Comparison of ENCODE assay signal across 22 cellular contexts in the genomic region with DNA sequence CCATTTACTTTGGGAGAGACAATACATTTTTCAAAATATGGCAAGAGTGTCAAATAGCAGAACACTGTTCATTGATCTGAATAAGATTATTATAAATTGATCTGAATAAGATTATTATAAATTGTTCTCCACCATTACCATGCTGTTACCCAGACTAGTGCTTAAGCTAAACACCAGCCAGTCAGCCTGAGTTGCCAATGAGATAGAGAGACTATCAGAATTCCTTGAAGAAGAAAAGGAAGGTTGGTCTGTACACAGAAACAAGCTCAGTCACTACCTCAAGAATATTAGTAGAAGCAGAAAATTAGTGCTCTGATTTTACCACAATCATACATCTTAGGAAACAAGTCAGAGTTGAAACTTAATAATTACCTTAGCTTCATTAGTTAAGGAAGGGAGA.
A peak's percentile ranks its signal among the peaks of the same experiment; 100 is the strongest.
DNase-seq lines count a peak whose midpoint lies in the region; ATAC-seq and TF ChIP-seq lines count a peak whose summit lies in the region.
"Had no signal": no experiment of that assay in that cellular context is flagged by ENCODE, and none has a peak within 500 bp of the region (broad histone marks: within the 10 kb centered on the region; RNA-seq: fewer than 3 reads in every experiment).

No MANE protein-coding gene starts in this region.

- TF ChIP-seq CTCF in IMR-90 (conservative IDR thresholded peaks at IDR 0.05; ENCODE audit: low read depth, low read length): no peak
- no peak for TF ChIP-seq CTCF in foreskin keratinocyte (conservative IDR thresholded peaks at IDR 0.05)
- no peak for TF ChIP-seq CTCF in smooth muscle cell (IDR thresholded peaks at IDR 0.05; ENCODE audit: borderline replicate concordance, insufficient read depth, poor library complexity, severe bottlenecking)
- no peak for TF ChIP-seq CTCF in lower lobe of right lung (IDR thresholded peaks at IDR 0.05)

- no peak overlapping the region for H3K4me3 ChIP-seq in IMR-90 (ENCODE audit: insufficient read depth, low read depth, low read length)
- peak overlapping the region; percentile 66 for H3K4me3 ChIP-seq in adipocyte (ENCODE audit: low read length)
- no peak overlapping the region for H3K4me3 ChIP-seq in smooth muscle cell
- no peak overlapping the region for H3K4me3 ChIP-seq in lower lobe of right lung
- H3K4me3 ChIP-seq in mesendoderm (ENCODE audit: low read length): no peak overlapping the region
- H3K4me3 ChIP-seq: ascending aorta, left lung, MG63, ovary, thoracic aorta, vagina had no signal

- ATAC-seq in IMR-90 (ENCODE audit: low read depth) (peak; percentile 50), foreskin keratinocyte (no peak), lower lobe of right lung (no peak)
- ATAC-seq: activated naive CD4-positive, alpha-beta T cell treated with anti-CD3 and anti-CD28 coated beads, Interleukin-2, amount 50 U/mL, for 72 hours; HCT116; left lung; natural killer cell; stimulated activated naive CD8-positive, alpha-beta T cell treated with anti-CD3 and anti-CD28 coated beads, Interleukin-15, Interleukin-2, amounts not matched to agents 100 U/mL and 50 U/mL, for 24 hours had no signal

- H4K20me1 ChIP-seq in IMR-90 (ENCODE audit: insufficient read depth, low read length): no peaks in the 10 kb centered on the region
- no peaks in the 10 kb centered on the region for H4K20me1 ChIP-seq in smooth muscle cell (ENCODE audit: low read depth)

- H3K4me2 ChIP-seq in IMR-90 (ENCODE audit: low read depth, low read length): peak overlapping the region; percentile 79; the same call in 1 of the 2 replicates
- peak overlapping the region; percentile 10 for H3K4me2 ChIP-seq in smooth muscle cell
- no peak overlapping the region for H3K4me2 ChIP-seq in mesendoderm (ENCODE audit: low read length)

- BruUV-seq in IMR-90 (replicated peaks; lab: Mats Ljungman, UMichigan): no TSS peak

- in situ Hi-C loops in IMR-90 (cut with MboI; ENCODE audit: low sequenced_read_pairs): no loop called here

- H2BK5ac ChIP-seq in IMR-90 (ENCODE audit: low read depth, low read length, poor library complexity, severe bottlenecking) (peak overlapping the region; percentile 87), mesendoderm (ENCODE audit: low read length) (no peak overlapping the region)

- peak overlapping the region; percentile 66; the same call in 1 of the 2 replicates for H3K4ac ChIP-seq in IMR-90 (ENCODE audit: low read depth, low read length)
- H3K4ac ChIP-seq in mesendoderm (ENCODE audit: low read depth, low read length): no peak overlapping the region

- dilution Hi-C loops in IMR-90 (cut with HindIII; ENCODE audit: low sequenced_read_pairs, unreplicated experiment): no loop called here

- H3F3A ChIP-seq in smooth muscle cell (ENCODE audit: low read depth): no peaks in the 10 kb centered on the region

- H3K56ac ChIP-seq in IMR-90 (ENCODE audit: extremely low read depth, insufficient read depth, low read length) (peak overlapping the region; percentile 84; the same call in 1 of the 2 replicates), mesendoderm (ENCODE audit: low read length) (no peak overlapping the region)

- H3K79me1 ChIP-seq in IMR-90 (ENCODE audit: low read depth in 1 of 2, low read length in 2 of 2) (no peaks in the 10 kb centered on the region), mesendoderm (ENCODE audit: low read length) (no peaks in the 10 kb centered on the region)

- H4K5ac ChIP-seq in IMR-90 (ENCODE audit: low read depth, low read length) (peak overlapping the region; percentile 84; the same call in 1 of the 2 replicates), mesendoderm (ENCODE audit: low read length) (no peak overlapping the region)

- H3K4me1 ChIP-seq in IMR-90 (ENCODE audit: control insufficient read depth, insufficient read depth, low read length) (peaks cover 6% of the 10 kb centered on the region), adipocyte (ENCODE audit: control insufficient read depth, insufficient read depth, low read length) (peaks cover 35% of the 10 kb centered on the region), foreskin keratinocyte (no peaks in the 10 kb centered on the region), smooth muscle cell (ENCODE audit: low read depth) (no peaks in the 10 kb centered on the region), lower lobe of right lung (no peaks in the 10 kb centered on the region), mesendoderm (ENCODE audit: control insufficient read depth, low read depth, low read length) (no peaks in the 10 kb centered on the region)
- H3K4me1 ChIP-seq: ascending aorta, left lung, vagina had no signal

- CTCF ChIA-PET in IMR-90 (lab: Yijun Ruan, JAX): interaction anchor here (1.5 to 2.6 kb wide), 2 partner anchors 14 to 293 kb away, joined by 3 to 11 read pairs; no protein-coding TSS in a partner anchor

- intact Hi-C loops in IMR-90 (cut with micrococcal nuclease): no loop called here
- intact Hi-C loops in lower lobe of right lung (cut with DNase I): no loop called here

- TF ChIP-seq POLR2A in IMR-90 (IDR thresholded peaks at IDR 0.05; ENCODE audit: low read depth, low read length): no peak

- H2BK15ac ChIP-seq in IMR-90 (ENCODE audit: low read depth, low read length) (0 out of 3 replicates have a peak overlapping the region, but pooled peaks have one; percentile 26), mesendoderm (replicated peaks; ENCODE audit: low read depth) (no peak overlapping the region)

- H3K27me3 ChIP-seq in IMR-90 (ENCODE audit: control insufficient read depth, insufficient read depth, low read length): no peaks in the 10 kb centered on the region
- H3K27me3 ChIP-seq in adipocyte (replicated peaks; ENCODE audit: control insufficient read depth, insufficient read depth, low read length): no peaks in the 10 kb centered on the region
- H3K27me3 ChIP-seq in foreskin keratinocyte: no peaks in the 10 kb centered on the region
- no peaks in the 10 kb centered on the region for H3K27me3 ChIP-seq in smooth muscle cell (ENCODE audit: low read depth)
- H3K27me3 ChIP-seq in lower lobe of right lung (ENCODE audit: low read depth): no peaks in the 10 kb centered on the region
- H3K27me3 ChIP-seq in mesendoderm (ENCODE audit: insufficient read depth, low read length, poor library complexity): no peaks in the 10 kb centered on the region
- H3K27me3 ChIP-seq: ascending aorta, left lung, MG63, ovary, vagina had no signal

- no peaks in the 10 kb centered on the region for H3K36me3 ChIP-seq in IMR-90 (ENCODE audit: control insufficient read depth, insufficient read depth, low read length)
- H3K36me3 ChIP-seq in adipocyte (ENCODE audit: control insufficient read depth, insufficient read depth, low read length, severe bottlenecking): no peaks in the 10 kb centered on the region
- H3K36me3 ChIP-seq in smooth muscle cell (ENCODE audit: low read depth): no peaks in the 10 kb centered on the region
- H3K36me3 ChIP-seq in lower lobe of right lung: no peaks in the 10 kb centered on the region
- H3K36me3 ChIP-seq in mesendoderm (ENCODE audit: control insufficient read depth, insufficient read depth, low read length): no peaks in the 10 kb centered on the region
- H3K36me3 ChIP-seq: ascending aorta, left lung, MG63, ovary, thoracic aorta, vagina, WERI-Rb-1 had no signal

- H2BK20ac ChIP-seq in IMR-90 (ENCODE audit: low read depth, low read length): peak overlapping the region; percentile 87

- peak overlapping the region; percentile 4; the same call in 1 of the 2 replicates for H3K23ac ChIP-seq in IMR-90 (ENCODE audit: low read depth, low read length)
- H3K23ac ChIP-seq in mesendoderm (ENCODE audit: low read length): no peak overlapping the region

- H3K9me3 ChIP-seq in IMR-90 (ENCODE audit: control insufficient read depth, insufficient read depth, low read length) (no peaks in the 10 kb centered on the region), adipocyte (ENCODE audit: control insufficient read depth, low read length) (no peaks in the 10 kb centered on the region), smooth muscle cell (replicated peaks; ENCODE audit: low read depth) (no peaks in the 10 kb centered on the region), lower lobe of right lung (no peaks in the 10 kb centered on the region)
- H3K9me3 ChIP-seq: ascending aorta, left lung, MG63, ovary, thoracic aorta, vagina had no signal

- H2AFZ ChIP-seq in IMR-90 (replicated peaks; ENCODE audit: low read length, poor library complexity) (no peak overlapping the region), smooth muscle cell (ENCODE audit: low read depth) (no peak overlapping the region)

- H3K9ac ChIP-seq in IMR-90 (ENCODE audit: low read depth, low read length) (peak overlapping the region; percentile 23; the same call in 1 of the 2 replicates), adipocyte (ENCODE audit: low read length) (peak overlapping the region; percentile 74), smooth muscle cell (ENCODE audit: low read depth) (no peak overlapping the region), mesendoderm (ENCODE audit: low read length) (no peak overlapping the region)

- peak overlapping the region; percentile 96; the same call in 1 of the 2 replicates for H3K18ac ChIP-seq in IMR-90 (ENCODE audit: low read depth, low read length)
- H3K18ac ChIP-seq in mesendoderm (ENCODE audit: low read length): no peak overlapping the region

- H3K27ac ChIP-seq in IMR-90 (ENCODE audit: insufficient read depth, low read length) (no peak overlapping the region; the same call in 1 of the 2 replicates), foreskin keratinocyte (peak overlapping the region; percentile 48), smooth muscle cell (ENCODE audit: low read depth) (no peak overlapping the region), lower lobe of right lung (no peak overlapping the region), mesendoderm (ENCODE audit: low read depth, low read length) (no peak overlapping the region)
- H3K27ac ChIP-seq: ascending aorta, left lung, ovary, thoracic aorta, vagina, WERI-Rb-1 had no signal

- peak overlapping the region; percentile 79 for H4K91ac ChIP-seq in IMR-90 (ENCODE audit: insufficient read depth, low read depth, low read length)

- H3K9me1 ChIP-seq in IMR-90 (ENCODE audit: insufficient read depth, low read length): peaks cover 2% of the 10 kb centered on the region; the same call in 1 of the 2 replicates

- H4K8ac ChIP-seq in IMR-90 (ENCODE audit: low read depth in 2 of 2, low read length in 2 of 2) (peak overlapping the region; percentile 57 to 76; a peak in 3 of 4 replicates), mesendoderm (ENCODE audit: low read depth, low read length) (no peak overlapping the region)

- H2BK120ac ChIP-seq in IMR-90 (ENCODE audit: low read depth, low read length) (peak overlapping the region; percentile 82), mesendoderm (ENCODE audit: low read depth, low read length) (no peak overlapping the region)

- DNase-seq in IMR-90 (no peak), adipocyte (ENCODE audit: low read depth) (peak; percentile 20), foreskin keratinocyte (no peak), smooth muscle cell (lab: John Stamatoyannopoulos, UW; ENCODE audit: unreplicated experiment) (no peak), lower lobe of right lung (no peak), mesendoderm (no peak), NCI-H345 (lab: John Stamatoyannopoulos, UW) (no peak)
- DNase-seq: cerebellar nuclear complex; left lung; MG63; midbrain; natural killer cell; NCI-H1417 treated with DMSO at 0.1 percent for 48 hours; NCI-H524; ovary; stimulated activated naive CD8-positive, alpha-beta T cell treated with anti-CD3 and anti-CD28 coated beads, Interleukin-15, Interleukin-2, amounts not matched to agents 100 U/mL and 50 U/mL, for 24 hours; WERI-Rb-1 had no signal

- POLR2A ChIA-PET in IMR-90 (lab: Charles Lee; ENCODE audit: unreplicated experiment): no interaction called here

- H3K14ac ChIP-seq in IMR-90 (replicated peaks; ENCODE audit: low read depth, low read length): peak overlapping the region; percentile 49; the same call in 1 of the 2 replicates

- TF ChIP-seq RAD21 in IMR-90 (IDR thresholded peaks at IDR 0.05; ENCODE audit: low read length): no peak

- H2AK5ac ChIP-seq in IMR-90 (ENCODE audit: low read depth, low read length) (no peak overlapping the region), mesendoderm (ENCODE audit: low read length) (no peak overlapping the region)

- H3K79me2 ChIP-seq in smooth muscle cell (ENCODE audit: low read depth) (no peaks in the 10 kb centered on the region), mesendoderm (ENCODE audit: control insufficient read depth, insufficient read depth, low read length) (no peaks in the 10 kb centered on the region)

- H2AK9ac ChIP-seq in IMR-90 (replicated peaks; ENCODE audit: low read depth, low read length, poor library complexity): no peak overlapping the region

Comparison
In these comparisons a context has a peak if more than half of its experiments do, and no peak if none do; other contexts are left out.
1. H3K9ac ChIP-seq: peak in IMR-90 (single experiment) and adipocyte (single experiment); none in smooth muscle cell (single experiment) and mesendoderm (single experiment).